ENCODE assay signal across 8 cellular contexts in genomic region chr3:128488636-128488994, GRCh38. TPM values are rescaled to one million over a fixed set of nuclear protein-coding genes. Genes with fewer than 3 reads are reported as not detected.
DNase-seq lines count a peak whose midpoint lies in the region; ATAC-seq and TF ChIP-seq lines count a peak whose summit lies in the region.

No MANE protein-coding gene starts in this region.

- peak overlapping the region; percentile 85 to 93 for H3K4me3 ChIP-seq in prostate gland

- no peak for ATAC-seq in effector memory CD8-positive, alpha-beta T cell (replicated peaks)
- no peak for ATAC-seq in GM21381 (IDR thresholded peaks at IDR 0.05; ENCODE audit: unreplicated experiment)
- no peak for ATAC-seq in HG02763 (IDR thresholded peaks at IDR 0.05; ENCODE audit: unreplicated experiment)

- intact Hi-C loops in prostate gland (cut with DNase I) = no loop called here

- H3K4me1 Mint-ChIP-seq in effector memory CD8-positive, alpha-beta T cell (ENCODE audit: low read depth in 2 of 2) = peaks cover 23 to 31% of the 10 kb centered on the region in 2 donors

- DNase-seq in EL = peak; percentile 60
- DNase-seq in NCI-H526 (lab: John Stamatoyannopoulos, UW) = peak; percentile 88 to 91
- DNase-seq in effector memory CD8-positive, alpha-beta T cell = no peak
- no peak for DNase-seq in prostate gland (ENCODE audit: low spot score)
- DNase-seq in stimulated activated naive CD4-positive, alpha-beta T cell treated with Interleukin-2 at 50 U/mL for 16 hours (lab: John Stamatoyannopoulos, UW) = no peak
- no peak for DNase-seq in cerebellum (ENCODE audit: low spot score)

- no peaks in the 10 kb centered on the region for H3K9me3 Mint-ChIP-seq in effector memory CD8-positive, alpha-beta T cell

- peak overlapping the region; percentile 99 for H3K27ac ChIP-seq in prostate gland

- H3K27me3 ChIP-seq in prostate gland (replicated peaks; ENCODE audit: insufficient read depth) = no peaks in the 10 kb centered on the region

- no peak for TF ChIP-seq POLR2A in prostate gland (IDR thresholded peaks at IDR 0.05)

- H3K36me3 ChIP-seq in prostate gland = no peaks in the 10 kb centered on the region

- no peak for TF ChIP-seq CTCF in prostate gland (IDR thresholded peaks at IDR 0.05)

- peak overlapping the region; percentile 81 to 83 for H3K4me3 Mint-ChIP-seq in effector memory CD8-positive, alpha-beta T cell

- peaks cover 82 to 95% of the 10 kb centered on the region in 2 donors for H3K27me3 Mint-ChIP-seq in effector memory CD8-positive, alpha-beta T cell

- no peak overlapping the region for H3K27ac Mint-ChIP-seq in effector memory CD8-positive, alpha-beta T cell

- H3K36me3 Mint-ChIP-seq in effector memory CD8-positive, alpha-beta T cell (ENCODE audit: insufficient read depth) = peaks cover 8% of the 10 kb centered on the region

- H3K4me1 ChIP-seq in prostate gland (replicated peaks) = no peaks in the 10 kb centered on the region

- no peaks in the 10 kb centered on the region for H3K9me3 ChIP-seq in prostate gland

- WGBS in prostate gland = 0% methylated on average over 20 of the region's 21 CpGs

RNA-seq across cellular contexts. Expression of gene GATA2, which starts 4.4 kb away (rescaled TPM):
- total RNA-seq in prostate gland (100 to 1,000 TPM; 181 to 275 TPM), cerebellum (2.0 TPM)

RNA-seq across cellular contexts. Expression of gene DNAJB8, which starts 21.9 kb away (rescaled TPM):
- total RNA-seq in prostate gland (1 to 10 TPM in 1 of 2 donors, not detected in 1; 3.2 TPM), cerebellum (not detected)

Comparison
In these comparisons a context has a peak if more than half of its experiments do, and no peak if none do; other contexts are left out.
1. DNase-seq: peak in EL (single experiment) and NCI-H526 (2 of 2); none in effector memory CD8-positive, alpha-beta T cell (0 of 3), prostate gland (single experiment), stimulated activated naive CD4-positive, alpha-beta T cell treated with Interleukin-2 at 50 U/mL for 16 hours (single experiment) and cerebellum (single experiment).
2. RNA of gene GATA2, which starts 4.4 kb away (total RNA-seq): 181 to 275 TPM in prostate gland; 2.0 TPM in cerebellum (single experiment); every median in the first group is over 10 times any median in the second.